ENCODE assay signal across 3 cellular contexts in the genomic region with DNA sequence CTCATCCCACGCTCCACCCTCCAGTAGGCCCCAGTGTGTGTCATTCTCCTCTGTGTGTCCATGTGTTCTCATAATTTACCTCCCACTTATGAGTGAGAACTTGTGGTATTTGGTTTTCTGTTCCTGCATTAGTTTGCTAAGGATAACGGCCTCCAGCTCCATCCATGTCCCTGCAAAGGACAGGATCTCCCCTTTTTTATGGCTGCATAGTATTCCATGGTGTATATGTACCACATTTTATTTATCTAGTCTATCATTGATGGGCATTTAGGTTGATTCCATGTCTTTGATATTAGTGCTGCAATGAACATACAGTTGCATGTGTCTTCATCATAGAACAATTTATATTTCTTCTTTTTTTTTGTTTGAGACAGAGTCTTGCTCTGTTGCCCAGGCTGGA. TPM values are rescaled to one million over a fixed set of nuclear protein-coding genes. Genes with fewer than 3 reads are reported as not detected.
"Had no signal": no experiment of that assay in that cellular context is flagged by ENCODE, and none has a peak within 500 bp of the region (broad histone marks: within the 10 kb centered on the region; RNA-seq: fewer than 3 reads in every experiment).

No MANE protein-coding gene starts in this region.

RNA-seq across cellular contexts. Expression of a gene that starts 24.1 kb away (rescaled TPM):
- total RNA-seq: GM23248, H4, HFFc6 had no signal
